8 cellular contexts compared by ENCODE assay signal in genomic region chr17:35373532-35373983, GRCh38. TPM values are rescaled to one million over a fixed set of nuclear protein-coding genes. Genes with fewer than 3 reads are reported as not detected.
A peak's percentile ranks its signal among the peaks of the same experiment; 100 is the strongest.
DNase-seq lines count a peak whose midpoint lies in the region; ATAC-seq and TF ChIP-seq lines count a peak whose summit lies in the region.

Gene SLFN11, minus strand, starts transcription at chr17:35373621. Its CDS starts 9,814 bp downstream, at chr17:35363807.

- DNase-seq in AML-193 (lab: John Stamatoyannopoulos, UW), result peak; percentile 75 to 87
- peak; percentile 94 for DNase-seq in NCI-H1105 treated with DMSO at 0.1 percent for 48 hours (lab: John Stamatoyannopoulos, UW)
- DNase-seq in cardiac fibroblast (ENCODE audit: low read depth in 2 of 2), result peak; percentile 95 to 96
- peak; percentile 57 for DNase-seq in islet precursor cell
- peak; percentile 47 to 81 for DNase-seq in stimulated activated CD4-positive, alpha-beta T cell treated with anti-CD3 and anti-CD28 coated beads, Interleukin-15, amount 100 ng/mL, for 1 hour (ENCODE audit: low read depth in 1 of 2, low spot score in 1 of 2)
- no peak for DNase-seq in SK-N-DZ (ENCODE audit: low spot score)

- TF ChIP-seq CTCF in cardiac fibroblast (IDR thresholded peaks at IDR 0.05; ENCODE audit: low read depth, low read length), result no peak

- H3K4me3 ChIP-seq in cardiac fibroblast (replicated peaks in 1 of 2; ENCODE audit: low read depth in 2 of 2, low read length in 2 of 2), result peak within 1 kb of the TSS; percentile 62 to 86

- peak; percentile 58 for ATAC-seq in GM19452 (IDR thresholded peaks at IDR 0.05; ENCODE audit: unreplicated experiment)
- peak; percentile 64 to 67 for ATAC-seq in activated CD4-positive, CD25-positive, alpha-beta regulatory T cell treated with anti-CD3 and anti-CD28 coated beads, Interleukin-2, amount 50 U/mL, for 24 hours

RNA-seq across cellular contexts. Expression of gene SLFN11, which starts in this region (rescaled TPM):
- polyA plus RNA-seq in SK-N-DZ (2014; cell fraction: cytosol; rRNA removed), result not detected in 2 replicates
- polyA plus RNA-seq in SK-N-DZ (2014; cell fraction: nucleus; rRNA removed), result not detected in 2 replicates
